In genomic region chr12:69739287-69740191, GRCh38 we compare ENCODE assay signal across 7 cellular contexts. TPM values are rescaled to one million over a fixed set of nuclear protein-coding genes. Genes with fewer than 3 reads are reported as not detected.
A peak's percentile ranks its signal among the peaks of the same experiment; 100 is the strongest.
DNase-seq lines count a peak whose midpoint lies in the region; ATAC-seq, FAIRE-seq and TF ChIP-seq lines count a peak whose summit lies in the region.

No MANE protein-coding gene starts in this region.

- peak overlapping the region; percentile 83 for H3K27ac ChIP-seq in WERI-Rb-1

- peak overlapping the region; percentile 77 for H3K4me3 ChIP-seq in WERI-Rb-1 (ENCODE audit: low read depth, low read length)
- peak overlapping the region; percentile 66 for H3K4me3 ChIP-seq in bronchial epithelial cell (ENCODE audit: low read depth, low read length)

- DNase-seq in NCI-H2107 treated with DMSO at 0.1 percent for 48 hours (lab: John Stamatoyannopoulos, UW; ENCODE audit: unreplicated experiment) (peak; percentile 74), WERI-Rb-1 (peak; percentile 45), bronchial epithelial cell (ENCODE audit: low read depth) (peak; percentile 69)
- DNase-seq in stimulated activated CD4-positive, alpha-beta T cell treated with anti-CD3 and anti-CD28 coated beads, Interleukin-12 subunit alpha, Interleukin-12 subunit beta, amount 100 ng/mL, for 4 hours: peak; percentile 46

- ATAC-seq in GM18520 (IDR thresholded peaks at IDR 0.05; ENCODE audit: unreplicated experiment) (peak; percentile 23), HG02981 (IDR thresholded peaks at IDR 0.05; ENCODE audit: unreplicated experiment) (peak; percentile 39)

- no peaks in the 10 kb centered on the region for H3K27me3 ChIP-seq in WERI-Rb-1 (ENCODE audit: insufficient read depth, low read depth, severe bottlenecking)
- H3K27me3 ChIP-seq in bronchial epithelial cell (ENCODE audit: control insufficient read depth, insufficient read depth, low read length): no peaks in the 10 kb centered on the region

- FAIRE-seq in bronchial epithelial cell (lab: Jason Lieb, UNC) (no peak), islet of Langerhans (lab: Jason Lieb, UNC) (peak; percentile 21)

- peaks cover 2% of the 10 kb centered on the region; the same call in 1 of the 2 replicates for H3K36me3 ChIP-seq in WERI-Rb-1
- H3K36me3 ChIP-seq in bronchial epithelial cell (ENCODE audit: control insufficient read depth, insufficient read depth, low read length): no peaks in the 10 kb centered on the region

- no peak for TF ChIP-seq CTCF in WERI-Rb-1 (IDR thresholded peaks at IDR 0.05; ENCODE audit: low read depth, low read length)
- no peak for TF ChIP-seq CTCF in bronchial epithelial cell (IDR thresholded peaks at IDR 0.05; ENCODE audit: insufficient read depth, low read length, severe bottlenecking)

- H3K9me3 ChIP-seq in WERI-Rb-1 (ENCODE audit: severe bottlenecking): no peaks in the 10 kb centered on the region

RNA-seq across cellular contexts. Expression of gene RAB3IP, which starts 0.9 kb away (rescaled TPM):
- total RNA-seq in bronchial epithelial cell: 50.8 and 51.5 TPM in 2 replicates

RNA-seq across cellular contexts. Expression of gene BEST3, which starts 40.4 kb away (rescaled TPM):
- not detected in 2 replicates for total RNA-seq in bronchial epithelial cell

Comparison
In these comparisons a context has a peak if more than half of its experiments do, and no peak if none do; other contexts are left out.
1. Peak in every context shown above with its lines: DNase-seq, ATAC-seq, H3K4me3 ChIP-seq and H3K27ac ChIP-seq.